ENCODE assay signal across 9 cellular contexts in the genomic region with DNA sequence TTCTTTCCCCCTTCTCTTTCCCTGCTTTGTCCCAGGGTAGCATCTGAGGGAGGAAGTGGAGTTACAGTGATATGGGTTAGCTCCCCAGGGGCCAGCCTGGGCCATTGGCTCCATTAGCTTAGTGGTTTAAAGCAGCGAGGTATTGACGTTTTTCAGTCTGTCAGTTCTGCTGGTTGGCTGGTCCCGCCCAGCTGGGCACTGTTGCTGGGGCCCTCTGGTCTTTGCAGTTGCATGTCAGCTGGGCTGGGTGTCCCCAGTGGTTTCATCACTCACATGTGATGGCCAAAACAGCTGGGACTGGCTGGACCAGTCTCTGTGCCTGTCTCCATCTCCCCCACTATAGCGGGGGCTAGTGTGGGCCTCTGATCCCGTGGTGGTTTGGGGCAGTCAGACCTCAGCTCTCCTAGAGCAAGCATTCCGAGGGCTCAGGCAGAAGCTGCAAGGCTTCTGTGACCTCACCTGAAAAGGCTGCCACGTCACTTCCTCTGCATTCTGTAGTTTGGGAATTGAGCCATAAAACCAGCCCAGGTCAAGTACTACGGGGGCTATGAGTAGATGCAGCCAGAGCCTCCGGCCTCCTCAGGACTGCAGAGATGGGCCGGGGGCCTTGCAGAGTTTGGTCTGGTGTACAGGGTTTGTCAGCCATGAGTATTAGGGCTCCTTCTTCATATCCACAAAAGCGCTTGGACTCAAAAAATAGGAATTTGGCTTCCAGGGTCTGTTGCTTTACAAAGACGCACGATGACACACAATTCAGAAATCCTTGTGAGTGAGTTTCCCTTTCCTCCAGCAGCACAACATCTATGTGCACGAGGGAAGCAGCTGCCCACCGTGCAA. TPM values are rescaled to one million over a fixed set of nuclear protein-coding genes. Genes with fewer than 3 reads are reported as not detected.
DNase-seq lines count a peak whose midpoint lies in the region; ATAC-seq and TF ChIP-seq lines count a peak whose summit lies in the region.
"Had no signal": no experiment of that assay in that cellular context is flagged by ENCODE, and none has a peak within 500 bp of the region (broad histone marks: within the 10 kb centered on the region; RNA-seq: fewer than 3 reads in every experiment).

No MANE protein-coding gene starts in this region.

- no peak overlapping the region for H3K23ac ChIP-seq in mesendoderm (ENCODE audit: low read length)

- H3K36me3 ChIP-seq in BLaER1 treated with 17β-estradiol and CSF1 and Interleukin-3, amounts not matched to agents 10 nM and 100 nM: peaks cover 36 to 63% (median 52%) of the 10 kb centered on the region in 11 experiments; a peak in 21 of 22 replicates
- peaks cover 13% of the 10 kb centered on the region for H3K36me3 ChIP-seq in brain microvascular endothelial cell (replicated peaks)
- peaks cover 5% of the 10 kb centered on the region for H3K36me3 ChIP-seq in mesendoderm (ENCODE audit: control insufficient read depth, insufficient read depth, low read length)
- no peaks in the 10 kb centered on the region for H3K36me3 ChIP-seq in MM.1S (replicated peaks; ENCODE audit: insufficient read depth, low read length)

- H3K4ac ChIP-seq in mesendoderm (ENCODE audit: low read depth, low read length): no peak overlapping the region

- H2BK120ac ChIP-seq in mesendoderm (ENCODE audit: low read depth, low read length): no peak overlapping the region

- peaks cover 35% of the 10 kb centered on the region for H3K79me1 ChIP-seq in mesendoderm (ENCODE audit: low read length)

- H3K79me2 ChIP-seq in mesendoderm (ENCODE audit: control insufficient read depth, insufficient read depth, low read length): peaks cover 56% of the 10 kb centered on the region
- H3K79me2 ChIP-seq in MM.1S (ENCODE audit: low read length): peaks cover 48% of the 10 kb centered on the region

- ATAC-seq in HG02981 (IDR thresholded peaks at IDR 0.05; ENCODE audit: unreplicated experiment) (no peak), GM19467 (IDR thresholded peaks at IDR 0.05; ENCODE audit: unreplicated experiment) (no peak)

- H3K9me2 ChIP-seq in MM.1S (replicated peaks; ENCODE audit: insufficient read depth, low read length): no peaks in the 10 kb centered on the region

- H3K27me3 ChIP-seq in BLaER1 treated with 17β-estradiol and CSF1 and Interleukin-3, amounts not matched to agents 10 nM and 100 nM: no peaks in the 10 kb centered on the region
- H3K27me3 ChIP-seq in brain microvascular endothelial cell (replicated peaks) (no peaks in the 10 kb centered on the region), mesendoderm (ENCODE audit: insufficient read depth, low read length, poor library complexity) (no peaks in the 10 kb centered on the region), MM.1S (replicated peaks; ENCODE audit: insufficient read depth, low read length) (no peaks in the 10 kb centered on the region)

- no peak overlapping the region for H2BK5ac ChIP-seq in mesendoderm (ENCODE audit: low read length)

- H3K56ac ChIP-seq in mesendoderm (ENCODE audit: low read length): peak overlapping the region; percentile 20

- peak overlapping the region in 10 of 11 experiments; percentile 33 to 62 (median 53); a peak in 18 of 22 replicates for H3K9ac ChIP-seq in BLaER1 treated with 17β-estradiol and CSF1 and Interleukin-3, amounts not matched to agents 10 nM and 100 nM
- H3K9ac ChIP-seq in mesendoderm (ENCODE audit: low read length) (no peak overlapping the region), MM.1S (ENCODE audit: low read length) (no peak overlapping the region)

- peak overlapping the region in 10 of 11 experiments; percentile 36 to 72 (median 48); a peak in 19 of 22 replicates for H3K27ac ChIP-seq in BLaER1 treated with 17β-estradiol and CSF1 and Interleukin-3, amounts not matched to agents 10 nM and 100 nM
- H3K27ac ChIP-seq in brain microvascular endothelial cell: peak overlapping the region; percentile 25
- no peak overlapping the region for H3K27ac ChIP-seq in mesendoderm (ENCODE audit: low read depth, low read length)
- H3K27ac ChIP-seq in MM.1S (ENCODE audit: low read length): no peak overlapping the region

- no peak overlapping the region for H2BK15ac ChIP-seq in mesendoderm (replicated peaks; ENCODE audit: low read depth)

- WGBS in mesendoderm (ENCODE audit: extremely low coverage, insufficient coverage, low lambda C conversion rate): no CpG with 5 or more reads among the region's 15 CpGs

- H3K9me3 ChIP-seq in BLaER1 treated with 17β-estradiol and CSF1 and Interleukin-3, amounts not matched to agents 10 nM and 100 nM (replicated peaks in 1 of 11): no peaks in the 10 kb centered on the region
- no peaks in the 10 kb centered on the region for H3K9me3 ChIP-seq in MM.1S (replicated peaks; ENCODE audit: insufficient read depth, low read length)

- TF ChIP-seq CTCF in brain microvascular endothelial cell (IDR thresholded peaks at IDR 0.05; ENCODE audit: low read depth, low read length, missing control alignments): no peak
- no peak for TF ChIP-seq CTCF in MM.1S (IDR thresholded peaks at IDR 0.05; ENCODE audit: low read length)

- in situ Hi-C loops in brain microvascular endothelial cell (cut with HindIII; ENCODE audit: low pct_ligation_motif_present, low sequenced_read_pairs): no loop called here

- H3K4me3 ChIP-seq in BLaER1 treated with 17β-estradiol and CSF1 and Interleukin-3, amounts not matched to agents 10 nM and 100 nM: peak overlapping the region in 5 of 10 experiments; percentile 1 to 43 (median 4); a peak in 5 of 20 replicates
- H3K4me3 ChIP-seq in brain microvascular endothelial cell (ENCODE audit: low read depth, low read length) (no peak overlapping the region), mesendoderm (ENCODE audit: low read length) (no peak overlapping the region), MM.1S (ENCODE audit: low read length) (no peak overlapping the region)

- H4K20me1 ChIP-seq in BLaER1 treated with 17β-estradiol and CSF1 and Interleukin-3, amounts not matched to agents 10 nM and 100 nM: peaks cover 72 to 100% (median 93%) of the 10 kb centered on the region in 11 experiments; a peak in 21 of 22 replicates
- H4K20me1 ChIP-seq in MM.1S (ENCODE audit: insufficient read depth, low read length): peaks cover 7% of the 10 kb centered on the region

- DNase-seq in HK-2 (ENCODE audit: unreplicated experiment) (peak; percentile 18), brain microvascular endothelial cell (peak; percentile 11), mesendoderm (peak; percentile 82), MM.1S (no peak), SW480 (ENCODE audit: low spot score) (no peak)
- DNase-seq: GDM1 had no signal

- H3K18ac ChIP-seq in mesendoderm (ENCODE audit: low read length): no peak overlapping the region

- no peak overlapping the region for H4K8ac ChIP-seq in mesendoderm (ENCODE audit: low read depth, low read length)

- peaks cover 89 to 100% (median 96%) of the 10 kb centered on the region in 10 experiments for H3K4me1 ChIP-seq in BLaER1 treated with 17β-estradiol and CSF1 and Interleukin-3, amounts not matched to agents 10 nM and 100 nM
- H3K4me1 ChIP-seq in mesendoderm (ENCODE audit: control insufficient read depth, low read depth, low read length) (peaks cover 17% of the 10 kb centered on the region), MM.1S (ENCODE audit: low read length) (peaks cover 11% of the 10 kb centered on the region; the same call in 1 of the 2 replicates)

- peak overlapping the region; percentile 67 to 97 (median 87) for H3K4me2 ChIP-seq in BLaER1 treated with 17β-estradiol and CSF1 and Interleukin-3, amounts not matched to agents 10 nM and 100 nM
- no peak overlapping the region for H3K4me2 ChIP-seq in mesendoderm (ENCODE audit: low read length)
- no peak overlapping the region for H3K4me2 ChIP-seq in MM.1S (ENCODE audit: low read depth, low read length)

- H2AK5ac ChIP-seq in mesendoderm (ENCODE audit: low read length): no peak overlapping the region

- H2AFZ ChIP-seq in MM.1S (ENCODE audit: low read length): no peak overlapping the region

- H4K5ac ChIP-seq in mesendoderm (ENCODE audit: low read length): no peak overlapping the region

- peaks cover 11% of the 10 kb centered on the region; the same call in 1 of the 2 replicates for H3F3A ChIP-seq in MM.1S (ENCODE audit: insufficient read depth, low read length)

RNA-seq across cellular contexts. Expression of a gene that starts 30.0 kb away (rescaled TPM):
- 0.77 TPM for polyA plus RNA-seq in mesendoderm (2013, experiment 1 of 2)
- polyA plus RNA-seq in mesendoderm (2013, experiment 2 of 2): 0.67 TPM

RNA-seq across cellular contexts. Expression of a gene that starts 30.6 kb away (rescaled TPM):
- polyA plus RNA-seq in mesendoderm (2013, experiment 1 of 2): 203 TPM
- 202 TPM for polyA plus RNA-seq in mesendoderm (2013, experiment 2 of 2)

RNA-seq across cellular contexts. Expression of a gene that starts 43.3 kb away (rescaled TPM):
- 2.9 TPM for polyA plus RNA-seq in mesendoderm (2013, experiment 1 of 2)
- 2.8 TPM for polyA plus RNA-seq in mesendoderm (2013, experiment 2 of 2)

RNA-seq across cellular contexts. Expression of a gene that starts 52.7 kb away (rescaled TPM):
- 1.5 TPM for polyA plus RNA-seq in mesendoderm (2013, experiment 1 of 2)
- 1.6 TPM for polyA plus RNA-seq in mesendoderm (2013, experiment 2 of 2)

Comparison
In these comparisons a context has a peak if more than half of its experiments do, and no peak if none do; other contexts are left out.
1. H3K27ac ChIP-seq: peak in BLaER1 treated with 17β-estradiol and CSF1 and Interleukin-3, amounts not matched to agents 10 nM and 100 nM (10 of 11) and brain microvascular endothelial cell (single experiment); none in mesendoderm (single experiment) and MM.1S (single experiment).
2. H3K4me2 ChIP-seq: peak in BLaER1 treated with 17β-estradiol and CSF1 and Interleukin-3, amounts not matched to agents 10 nM and 100 nM (11 of 11); none in mesendoderm (single experiment) and MM.1S (single experiment).
3. H3K9ac ChIP-seq: peak in BLaER1 treated with 17β-estradiol and CSF1 and Interleukin-3, amounts not matched to agents 10 nM and 100 nM (10 of 11); none in mesendoderm (single experiment) and MM.1S (single experiment).
4. DNase-seq: peak in HK-2 (single experiment), brain microvascular endothelial cell (single experiment) and mesendoderm (single experiment); none in MM.1S (single experiment) and SW480 (single experiment).